8 cellular contexts compared by ENCODE assay signal in genomic region chr14:61889914-61890351, GRCh38.
DNase-seq lines count a peak whose midpoint lies in the region; ATAC-seq and TF ChIP-seq lines count a peak whose summit lies in the region.

No MANE protein-coding gene starts in this region.

- peaks cover 19% of the 10 kb centered on the region for H3K4me1 Mint-ChIP-seq in CD14-positive monocyte
- peaks cover 15% of the 10 kb centered on the region for H3K4me1 Mint-ChIP-seq in activated T-helper 1 cell treated with anti-CD3 and anti-CD28 coated beads, Interleukin-12 subunit alpha, Interleukin-12 subunit beta, Interleukin-2, Interleukin-4 antibody, amounts not matched to agents 30 ng/mL and 10 ng/mL and 1 ng/mL, durations not matched to agents 14 hours and 24 hours and 36 hours (ENCODE audit: low read depth)

- peaks cover 8 to 10% (median 9%) of the 10 kb centered on the region in 3 donors for H3K27me3 Mint-ChIP-seq in CD14-positive monocyte (ENCODE audit: low read depth in 3 of 3)
- H3K27me3 Mint-ChIP-seq in activated T-helper 1 cell treated with anti-CD3 and anti-CD28 coated beads, Interleukin-12 subunit alpha, Interleukin-12 subunit beta, Interleukin-2, Interleukin-4 antibody, amounts not matched to agents 30 ng/mL and 10 ng/mL and 1 ng/mL, durations not matched to agents 14 hours and 24 hours and 36 hours (ENCODE audit: insufficient read depth) = peaks cover 13% of the 10 kb centered on the region

- ATAC-seq in GM19438 (IDR thresholded peaks at IDR 0.05; ENCODE audit: low read depth, unreplicated experiment) (peak; percentile 100), HG03432 (IDR thresholded peaks at IDR 0.05; ENCODE audit: unreplicated experiment) (peak; percentile 99)

- peak; percentile 5 for TF ChIP-seq CTCF in CD14-positive monocyte (IDR thresholded peaks at IDR 0.05)

- no peaks in the 10 kb centered on the region for H3K9me3 Mint-ChIP-seq in CD14-positive monocyte
- H3K9me3 Mint-ChIP-seq in activated T-helper 1 cell treated with anti-CD3 and anti-CD28 coated beads, Interleukin-12 subunit alpha, Interleukin-12 subunit beta, Interleukin-2, Interleukin-4 antibody, amounts not matched to agents 30 ng/mL and 10 ng/mL and 1 ng/mL, durations not matched to agents 14 hours and 24 hours and 36 hours = no peaks in the 10 kb centered on the region

- DNase-seq in CD14-positive monocyte (ENCODE audit: low spot score) (no peak), NCI-H226 (no peak), NCI-H1417 (lab: John Stamatoyannopoulos, UW) (no peak), epidermal melanocyte (ENCODE audit: insufficient read length, low spot score) (no peak)
- peak; percentile 31 for DNase-seq in activated T-helper 1 cell treated with anti-CD3 and anti-CD28 coated beads, Interleukin-12 subunit alpha, Interleukin-12 subunit beta, Interleukin-2, Interleukin-4 antibody, amounts not matched to agents 30 ng/mL and 10 ng/mL and 1 ng/mL, durations not matched to agents 14 hours and 24 hours and 36 hours (ENCODE audit: low spot score)
- DNase-seq in stimulated activated CD8-positive, alpha-beta memory T cell treated with anti-CD3 and anti-CD28 coated beads, Interleukin-4, amount 100 ng/mL, for 48 hours = peak; percentile 27

- intact Hi-C loops in CD14-positive monocyte (cut with micrococcal nuclease) = no loop called here
- intact Hi-C loops in activated T-helper 1 cell treated with anti-CD3 and anti-CD28 coated beads, Interleukin-12 subunit alpha, Interleukin-12 subunit beta, Interleukin-2, Interleukin-4 antibody, amounts not matched to agents 30 ng/mL and 10 ng/mL and 1 ng/mL, durations not matched to agents 14 hours and 24 hours and 36 hours (cut with micrococcal nuclease) = loop anchor here (5.0 kb wide), 1 partner anchor 228 kb away; no protein-coding TSS in a partner anchor

- H3K4me3 Mint-ChIP-seq in CD14-positive monocyte = peak overlapping the region; percentile 70 to 79
- H3K4me3 Mint-ChIP-seq in activated T-helper 1 cell treated with anti-CD3 and anti-CD28 coated beads, Interleukin-12 subunit alpha, Interleukin-12 subunit beta, Interleukin-2, Interleukin-4 antibody, amounts not matched to agents 30 ng/mL and 10 ng/mL and 1 ng/mL, durations not matched to agents 14 hours and 24 hours and 36 hours = peak overlapping the region; percentile 3

- H3K27ac Mint-ChIP-seq in CD14-positive monocyte = peak overlapping the region; percentile 78 to 95 (median 86)
- peak overlapping the region; percentile 65 for H3K27ac Mint-ChIP-seq in activated T-helper 1 cell treated with anti-CD3 and anti-CD28 coated beads, Interleukin-12 subunit alpha, Interleukin-12 subunit beta, Interleukin-2, Interleukin-4 antibody, amounts not matched to agents 30 ng/mL and 10 ng/mL and 1 ng/mL, durations not matched to agents 14 hours and 24 hours and 36 hours

- H3K36me3 Mint-ChIP-seq in CD14-positive monocyte = no peaks in the 10 kb centered on the region
- peaks cover 3% of the 10 kb centered on the region for H3K36me3 Mint-ChIP-seq in activated T-helper 1 cell treated with anti-CD3 and anti-CD28 coated beads, Interleukin-12 subunit alpha, Interleukin-12 subunit beta, Interleukin-2, Interleukin-4 antibody, amounts not matched to agents 30 ng/mL and 10 ng/mL and 1 ng/mL, durations not matched to agents 14 hours and 24 hours and 36 hours (ENCODE audit: low read depth)

Comparison
In these comparisons a context has a peak if more than half of its experiments do, and no peak if none do; other contexts are left out.
1. DNase-seq: peak in activated T-helper 1 cell treated with anti-CD3 and anti-CD28 coated beads, Interleukin-12 subunit alpha, Interleukin-12 subunit beta, Interleukin-2, Interleukin-4 antibody, amounts not matched to agents 30 ng/mL and 10 ng/mL and 1 ng/mL, durations not matched to agents 14 hours and 24 hours and 36 hours (single experiment) and stimulated activated CD8-positive, alpha-beta memory T cell treated with anti-CD3 and anti-CD28 coated beads, Interleukin-4, amount 100 ng/mL, for 48 hours (single experiment); none in CD14-positive monocyte (single experiment), NCI-H226 (single experiment), NCI-H1417 (0 of 3) and epidermal melanocyte (single experiment).